Comparison of ENCODE assay signal across 15 cellular contexts in genomic region chr3:133746722-133747086, GRCh38. TPM values are rescaled to one million over a fixed set of nuclear protein-coding genes. Genes with fewer than 3 reads are reported as not detected.
DNase-seq lines count a peak whose midpoint lies in the region; ATAC-seq and TF ChIP-seq lines count a peak whose summit lies in the region.
"Had no signal": no experiment of that assay in that cellular context is flagged by ENCODE, and none has a peak within 500 bp of the region (broad histone marks: within the 10 kb centered on the region; RNA-seq: fewer than 3 reads in every experiment).

No MANE protein-coding gene starts in this region.

- H3K9ac ChIP-seq in liver (ENCODE audit: low read depth in 1 of 2, low read length in 2 of 2): peak overlapping the region; percentile 58 to 92
- H3K9ac ChIP-seq: BLaER1 treated with 17β-estradiol and CSF1 and Interleukin-3, amounts not matched to agents 10 nM and 100 nM had no signal

- TF ChIP-seq POLR2A in suprapubic skin (IDR thresholded peaks at IDR 0.05): no peak

- no peaks in the 10 kb centered on the region for H3K27me3 ChIP-seq in liver (ENCODE audit: control insufficient read depth in 4 of 4, insufficient read depth in 4 of 4, low read length in 3 of 4)
- H3K27me3 ChIP-seq in suprapubic skin: peaks cover 24% of the 10 kb centered on the region
- H3K27me3 ChIP-seq: BLaER1 treated with 17β-estradiol and CSF1 and Interleukin-3, amounts not matched to agents 10 nM and 100 nM had no signal

- H3K36me3 Mint-ChIP-seq in activated T-cell treated with anti-CD3 and anti-CD28 coated beads, Interleukin-2, amount 50 U/mL, for 72 hours (ENCODE audit: insufficient read depth in 2 of 2): no peaks in the 10 kb centered on the region
- no peaks in the 10 kb centered on the region for H3K36me3 Mint-ChIP-seq in activated T-cell treated with anti-CD3 and anti-CD28 coated beads, Interleukin-2, amount 50 U/mL, for 4 hours (ENCODE audit: insufficient read depth)
- H3K36me3 Mint-ChIP-seq in progenitor cell of endocrine pancreas (ENCODE audit: insufficient read depth): no peaks in the 10 kb centered on the region

- no peak for TF ChIP-seq RAD21 in liver (IDR thresholded peaks at IDR 0.05)

- H3K4me3 Mint-ChIP-seq in activated T-cell treated with anti-CD3 and anti-CD28 coated beads, Interleukin-2, amount 50 U/mL, for 72 hours: peak overlapping the region; percentile 39 to 42
- no peak overlapping the region for H3K4me3 Mint-ChIP-seq in activated T-cell treated with anti-CD3 and anti-CD28 coated beads, Interleukin-2, amount 50 U/mL, for 4 hours
- H3K4me3 Mint-ChIP-seq in progenitor cell of endocrine pancreas (ENCODE audit: low read depth): no peak overlapping the region

- WGBS in liver: 29% methylated on average over 8 of the region's 8 CpGs
- 73% methylated on average over 3 of the region's 8 CpGs for WGBS in suprapubic skin

- H3K27ac ChIP-seq in caudate nucleus (ENCODE audit: low read depth, low read length): peak overlapping the region; percentile 99
- peak overlapping the region; percentile 77 to 84 for H3K27ac ChIP-seq in liver (ENCODE audit: low read depth in 1 of 2, low read length in 2 of 2)
- no peak overlapping the region for H3K27ac ChIP-seq in suprapubic skin
- H3K27ac ChIP-seq: BLaER1 treated with 17β-estradiol and CSF1 and Interleukin-3, amounts not matched to agents 10 nM and 100 nM had no signal

- H3K9me3 ChIP-seq in liver (ENCODE audit: control insufficient read depth in 4 of 4, low read length in 3 of 4): no peaks in the 10 kb centered on the region
- no peaks in the 10 kb centered on the region for H3K9me3 ChIP-seq in suprapubic skin
- H3K9me3 ChIP-seq: BLaER1 treated with 17β-estradiol and CSF1 and Interleukin-3, amounts not matched to agents 10 nM and 100 nM had no signal

- no peak for ATAC-seq in activated T-cell treated with anti-CD3 and anti-CD28 coated beads, Interleukin-2, amount 50 U/mL, for 72 hours (replicated peaks in 1 of 2)
- ATAC-seq in activated T-cell treated with anti-CD3 and anti-CD28 coated beads, Interleukin-2, amount 50 U/mL, for 4 hours: no peak
- ATAC-seq: Right ventricle myocardium inferior had no signal

- H3K27me3 Mint-ChIP-seq in activated T-cell treated with anti-CD3 and anti-CD28 coated beads, Interleukin-2, amount 50 U/mL, for 72 hours (ENCODE audit: low read depth): peaks cover 57% of the 10 kb centered on the region
- H3K27me3 Mint-ChIP-seq in activated T-cell treated with anti-CD3 and anti-CD28 coated beads, Interleukin-2, amount 50 U/mL, for 4 hours (ENCODE audit: low read depth): peaks cover 39% of the 10 kb centered on the region
- no peaks in the 10 kb centered on the region for H3K27me3 Mint-ChIP-seq in progenitor cell of endocrine pancreas

- no peaks in the 10 kb centered on the region for H3K4me1 Mint-ChIP-seq in activated T-cell treated with anti-CD3 and anti-CD28 coated beads, Interleukin-2, amount 50 U/mL, for 72 hours (ENCODE audit: low read depth)
- peaks cover 2% of the 10 kb centered on the region for H3K4me1 Mint-ChIP-seq in activated T-cell treated with anti-CD3 and anti-CD28 coated beads, Interleukin-2, amount 50 U/mL, for 4 hours (ENCODE audit: low read depth)
- H3K4me1 Mint-ChIP-seq in progenitor cell of endocrine pancreas (ENCODE audit: low read depth): peaks cover 14% of the 10 kb centered on the region

- H3K36me3 ChIP-seq in liver (ENCODE audit: control insufficient read depth in 4 of 4, insufficient read depth in 3 of 4, low read depth in 1 of 4, low read length in 3 of 4) (peaks cover 2 to 18% (median 5%) of the 10 kb centered on the region in 4 donors), suprapubic skin (no peaks in the 10 kb centered on the region)
- H3K36me3 ChIP-seq: BLaER1 treated with 17β-estradiol and CSF1 and Interleukin-3, amounts not matched to agents 10 nM and 100 nM had no signal

- peaks cover 15 to 75% (median 60%) of the 10 kb centered on the region in 4 donors for H3K4me1 ChIP-seq in liver (ENCODE audit: control insufficient read depth in 4 of 4, insufficient read depth in 4 of 4, low read length in 3 of 4)
- peaks cover 18% of the 10 kb centered on the region for H3K4me1 ChIP-seq in suprapubic skin
- H3K4me1 ChIP-seq: BLaER1 treated with 17β-estradiol and CSF1 and Interleukin-3, amounts not matched to agents 10 nM and 100 nM had no signal

- TF ChIP-seq CTCF in liver (IDR thresholded peaks at IDR 0.05; ENCODE audit: low read depth, low read length, missing input control) (no peak), suprapubic skin (IDR thresholded peaks at IDR 0.05) (no peak), progenitor cell of endocrine pancreas (IDR thresholded peaks at IDR 0.05; ENCODE audit: unreplicated experiment) (no peak)

- H3K9me3 Mint-ChIP-seq in activated T-cell treated with anti-CD3 and anti-CD28 coated beads, Interleukin-2, amount 50 U/mL, for 72 hours: no peaks in the 10 kb centered on the region
- no peaks in the 10 kb centered on the region for H3K9me3 Mint-ChIP-seq in activated T-cell treated with anti-CD3 and anti-CD28 coated beads, Interleukin-2, amount 50 U/mL, for 4 hours
- H3K9me3 Mint-ChIP-seq in progenitor cell of endocrine pancreas (ENCODE audit: low read depth): no peaks in the 10 kb centered on the region

- peak overlapping the region; percentile 70 to 90 (median 85) for H3K4me3 ChIP-seq in liver (ENCODE audit: low read depth in 1 of 3, low read length in 3 of 3)
- peak overlapping the region; percentile 39 for H3K4me3 ChIP-seq in suprapubic skin
- H3K4me3 ChIP-seq: BLaER1 treated with 17β-estradiol and CSF1 and Interleukin-3, amounts not matched to agents 10 nM and 100 nM had no signal

- TF ChIP-seq EP300 in suprapubic skin (IDR thresholded peaks at IDR 0.05): no peak

- H3K27ac Mint-ChIP-seq in activated T-cell treated with anti-CD3 and anti-CD28 coated beads, Interleukin-2, amount 50 U/mL, for 72 hours: no peak overlapping the region
- no peak overlapping the region for H3K27ac Mint-ChIP-seq in progenitor cell of endocrine pancreas

- no peak for DNase-seq in activated T-cell treated with anti-CD3 and anti-CD28 coated beads, Interleukin-2, amount 50 U/mL, for 72 hours
- no peak for DNase-seq in activated T-cell treated with anti-CD3 and anti-CD28 coated beads, Interleukin-2, amount 50 U/mL, for 4 hours
- DNase-seq in caudate nucleus (lab: John Stamatoyannopoulos, UW) (peak in 7 of 61 donors; percentile 10 to 58 (median 23)), suprapubic skin (ENCODE audit: low spot score in 2 of 2) (no peak), SHP77 treated with DMSO at 0.1 percent for 48 hours (lab: John Stamatoyannopoulos, UW) (no peak), T1000 (lab: John Stamatoyannopoulos, UW) (no peak), progenitor cell of endocrine pancreas (ENCODE audit: low spot score, unreplicated experiment) (no peak)
- DNase-seq: 8988T, NCI-H1092, NCI-H1694 treated with DMSO at 0.1 percent for 48 hours, NCI-H774 had no signal

TF ChIP-seq in liver, 16 proteins besides CTCF, POLR2A, EP300 and RAD21:
- TF ChIP-seq HNF4A (conservative IDR thresholded peaks at IDR 0.05): no peak
- peak in 1 of 2 donors; percentile 38 for TF ChIP-seq RXRA (IDR thresholded peaks at IDR 0.05)
- TF ChIP-seq FOXA1 (IDR thresholded peaks at IDR 0.05): no peak

RNA-seq across cellular contexts. Expression of gene TF, which starts 0.5 kb away (rescaled TPM):
- 1 to 10 TPM; 1.7 to 1.9 TPM for total RNA-seq in activated T-cell treated with anti-CD3 and anti-CD28 coated beads, Interleukin-2, amount 50 U/mL, for 72 hours
- total RNA-seq in activated T-cell treated with anti-CD3 and anti-CD28 coated beads, Interleukin-2, amount 50 U/mL, for 4 hours: 1 to 10 TPM; 3.7 to 8.2 (median 7.9) TPM
- total RNA-seq in liver (1,000 to 10,000 TPM; 5,845 to 6,687 TPM), suprapubic skin (10 to 100 TPM in 2 of 4 donors, 1 to 10 TPM in 2; 4.8 to 16.5 (median 8.7) TPM), progenitor cell of endocrine pancreas (3.8 and 4.4 TPM in 2 replicates)
- 1,000 to 10,000 TPM; 5,045 to 9,659 TPM for polyA plus RNA-seq in liver
- total RNA-seq: H7 had no signal

RNA-seq across cellular contexts. Expression of gene SRPRB, which starts 58.9 kb away (rescaled TPM):
- 100 to 1,000 TPM in 1 of 2 donors, 10 to 100 TPM in 1; 83.2 to 100 TPM for total RNA-seq in activated T-cell treated with anti-CD3 and anti-CD28 coated beads, Interleukin-2, amount 50 U/mL, for 72 hours
- 100 to 1,000 TPM; 156 to 169 (median 166) TPM for total RNA-seq in activated T-cell treated with anti-CD3 and anti-CD28 coated beads, Interleukin-2, amount 50 U/mL, for 4 hours
- 10 to 100 TPM; 34.7 to 97.6 TPM for total RNA-seq in liver
- 10 to 100 TPM; 76.0 to 77.8 TPM for polyA plus RNA-seq in liver
- total RNA-seq in suprapubic skin: 10 to 100 TPM; 21.1 to 36.5 (median 23.8) TPM
- total RNA-seq in progenitor cell of endocrine pancreas: 38.2 and 49.1 TPM in 2 replicates

Comparison
In these comparisons a context has a peak if more than half of its experiments do, and no peak if none do; other contexts are left out.
1. H3K4me3 Mint-ChIP-seq: peak in activated T-cell treated with anti-CD3 and anti-CD28 coated beads, Interleukin-2, amount 50 U/mL, for 72 hours (2 of 2); none in activated T-cell treated with anti-CD3 and anti-CD28 coated beads, Interleukin-2, amount 50 U/mL, for 4 hours (single experiment) and progenitor cell of endocrine pancreas (single experiment).
2. RNA of gene TF, which starts 0.5 kb away (total RNA-seq): 5,845 to 6,687 TPM in liver; 4.8 to 16.5 TPM in suprapubic skin, 3.7 to 8.2 TPM in activated T-cell treated with anti-CD3 and anti-CD28 coated beads, Interleukin-2, amount 50 U/mL, for 4 hours, 3.8 to 4.4 TPM in progenitor cell of endocrine pancreas and 1.7 to 1.9 TPM in activated T-cell treated with anti-CD3 and anti-CD28 coated beads, Interleukin-2, amount 50 U/mL, for 72 hours; every median in the first group is over 100 times any median in the second.